1 cellular context compared by ENCODE assay signal in the genomic region with DNA sequence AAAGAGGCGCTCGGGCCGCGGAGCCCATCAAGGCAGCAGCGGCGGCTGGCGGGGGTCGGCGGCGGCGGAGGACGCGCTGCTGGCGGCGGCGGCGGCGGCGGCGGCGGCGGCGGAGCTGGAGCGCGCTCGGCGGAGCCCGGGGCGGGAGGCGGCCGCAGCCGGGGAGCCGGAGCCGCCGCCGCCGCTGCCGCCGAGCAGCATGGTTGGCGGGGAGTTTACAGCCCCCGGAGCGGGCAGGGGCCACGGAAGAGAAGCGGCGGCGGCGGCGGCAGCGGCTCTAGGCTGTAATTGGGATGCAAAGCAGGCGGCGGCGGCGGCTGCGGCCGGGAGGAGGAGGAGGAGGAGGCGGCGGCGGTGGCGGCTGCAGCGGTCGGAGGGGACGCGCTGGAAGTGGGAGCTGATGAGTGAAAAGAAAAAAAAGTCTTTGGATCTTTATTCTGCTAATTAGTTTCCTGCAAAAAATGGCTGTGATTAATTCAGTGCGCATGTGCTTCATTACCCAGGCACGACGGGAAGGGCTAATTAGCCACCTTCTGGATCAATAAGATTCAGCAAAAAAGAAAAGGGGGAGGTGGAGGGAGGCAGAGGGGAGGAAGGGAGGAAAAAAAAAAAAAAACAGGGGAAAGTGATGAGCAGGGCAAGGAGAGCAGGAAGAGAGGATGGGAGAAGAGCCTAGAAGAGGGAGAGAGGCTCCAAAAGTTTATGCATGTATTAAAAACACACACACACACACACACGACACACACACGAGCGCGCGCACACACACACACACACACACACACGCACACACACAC.
A peak's percentile ranks its signal among the peaks of the same experiment; 100 is the strongest.
TF ChIP-seq lines count a peak whose summit lies in the region.

No MANE protein-coding gene starts in this region.

TF ChIP-seq in HepG2, 621 proteins besides CTCF, POLR2A, EP300 and RAD21 (continued from another document and continues in another):
- TF ChIP-seq, protein P1, sequence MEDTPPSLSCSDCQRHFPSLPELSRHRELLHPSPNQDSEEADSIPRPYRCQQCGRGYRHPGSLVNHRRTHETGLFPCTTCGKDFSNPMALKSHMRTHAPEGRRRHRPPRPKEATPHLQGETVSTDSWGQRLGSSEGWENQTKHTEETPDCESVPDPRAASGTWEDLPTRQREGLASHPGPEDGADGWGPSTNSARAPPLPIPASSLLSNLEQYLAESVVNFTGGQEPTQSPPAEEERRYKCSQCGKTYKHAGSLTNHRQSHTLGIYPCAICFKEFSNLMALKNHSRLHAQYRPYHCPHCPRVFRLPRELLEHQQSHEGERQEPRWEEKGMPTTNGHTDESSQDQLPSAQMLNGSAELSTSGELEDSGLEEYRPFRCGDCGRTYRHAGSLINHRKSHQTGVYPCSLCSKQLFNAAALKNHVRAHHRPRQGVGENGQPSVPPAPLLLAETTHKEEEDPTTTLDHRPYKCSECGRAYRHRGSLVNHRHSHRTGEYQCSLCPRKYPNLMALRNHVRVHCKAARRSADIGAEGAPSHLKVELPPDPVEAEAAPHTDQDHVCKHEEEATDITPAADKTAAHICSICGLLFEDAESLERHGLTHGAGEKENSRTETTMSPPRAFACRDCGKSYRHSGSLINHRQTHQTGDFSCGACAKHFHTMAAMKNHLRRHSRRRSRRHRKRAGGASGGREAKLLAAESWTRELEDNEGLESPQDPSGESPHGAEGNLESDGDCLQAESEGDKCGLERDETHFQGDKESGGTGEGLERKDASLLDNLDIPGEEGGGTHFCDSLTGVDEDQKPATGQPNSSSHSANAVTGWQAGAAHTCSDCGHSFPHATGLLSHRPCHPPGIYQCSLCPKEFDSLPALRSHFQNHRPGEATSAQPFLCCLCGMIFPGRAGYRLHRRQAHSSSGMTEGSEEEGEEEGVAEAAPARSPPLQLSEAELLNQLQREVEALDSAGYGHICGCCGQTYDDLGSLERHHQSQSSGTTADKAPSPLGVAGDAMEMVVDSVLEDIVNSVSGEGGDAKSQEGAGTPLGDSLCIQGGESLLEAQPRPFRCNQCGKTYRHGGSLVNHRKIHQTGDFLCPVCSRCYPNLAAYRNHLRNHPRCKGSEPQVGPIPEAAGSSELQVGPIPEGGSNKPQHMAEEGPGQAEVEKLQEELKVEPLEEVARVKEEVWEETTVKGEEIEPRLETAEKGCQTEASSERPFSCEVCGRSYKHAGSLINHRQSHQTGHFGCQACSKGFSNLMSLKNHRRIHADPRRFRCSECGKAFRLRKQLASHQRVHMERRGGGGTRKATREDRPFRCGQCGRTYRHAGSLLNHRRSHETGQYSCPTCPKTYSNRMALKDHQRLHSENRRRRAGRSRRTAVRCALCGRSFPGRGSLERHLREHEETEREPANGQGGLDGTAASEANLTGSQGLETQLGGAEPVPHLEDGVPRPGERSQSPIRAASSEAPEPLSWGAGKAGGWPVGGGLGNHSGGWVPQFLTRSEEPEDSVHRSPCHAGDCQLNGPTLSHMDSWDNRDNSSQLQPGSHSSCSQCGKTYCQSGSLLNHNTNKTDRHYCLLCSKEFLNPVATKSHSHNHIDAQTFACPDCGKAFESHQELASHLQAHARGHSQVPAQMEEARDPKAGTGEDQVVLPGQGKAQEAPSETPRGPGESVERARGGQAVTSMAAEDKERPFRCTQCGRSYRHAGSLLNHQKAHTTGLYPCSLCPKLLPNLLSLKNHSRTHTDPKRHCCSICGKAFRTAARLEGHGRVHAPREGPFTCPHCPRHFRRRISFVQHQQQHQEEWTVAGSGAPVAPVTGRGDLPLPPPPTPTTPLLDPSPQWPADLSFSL (CRISPR knock-in tag; IDR thresholded peaks at IDR 0.05): peak; percentile 81
- no peak for TF ChIP-seq KDM5B (CRISPR knock-in tag; IDR thresholded peaks at IDR 0.05; ENCODE audit: borderline replicate concordance)
- TF ChIP-seq, protein P2, sequence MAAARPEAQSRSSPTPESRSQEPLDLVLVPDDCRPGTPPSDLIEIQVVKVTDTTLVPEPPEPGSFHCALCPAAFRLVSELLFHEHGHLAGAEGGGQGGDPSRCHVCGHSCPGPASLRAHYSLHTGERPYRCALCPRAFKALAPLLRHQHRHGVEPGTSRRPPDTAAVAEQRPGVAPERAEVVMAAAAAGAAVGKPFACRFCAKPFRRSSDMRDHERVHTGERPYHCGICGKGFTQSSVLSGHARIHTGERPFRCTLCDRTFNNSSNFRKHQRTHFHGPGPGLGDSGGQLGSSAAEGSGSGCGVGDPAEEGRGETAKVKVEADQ (CRISPR knock-in tag; IDR thresholded peaks at IDR 0.05; ENCODE audit: borderline replicate concordance): no peak; the same call in 1 of the 2 replicates
- TF ChIP-seq PHF20 (CRISPR knock-in tag; IDR thresholded peaks at IDR 0.05): no peak
- no peak for TF ChIP-seq EHMT2 (IDR thresholded peaks at IDR 0.05; ENCODE audit: borderline replicate concordance, low read depth, low read length)
- TF ChIP-seq, protein P3, sequence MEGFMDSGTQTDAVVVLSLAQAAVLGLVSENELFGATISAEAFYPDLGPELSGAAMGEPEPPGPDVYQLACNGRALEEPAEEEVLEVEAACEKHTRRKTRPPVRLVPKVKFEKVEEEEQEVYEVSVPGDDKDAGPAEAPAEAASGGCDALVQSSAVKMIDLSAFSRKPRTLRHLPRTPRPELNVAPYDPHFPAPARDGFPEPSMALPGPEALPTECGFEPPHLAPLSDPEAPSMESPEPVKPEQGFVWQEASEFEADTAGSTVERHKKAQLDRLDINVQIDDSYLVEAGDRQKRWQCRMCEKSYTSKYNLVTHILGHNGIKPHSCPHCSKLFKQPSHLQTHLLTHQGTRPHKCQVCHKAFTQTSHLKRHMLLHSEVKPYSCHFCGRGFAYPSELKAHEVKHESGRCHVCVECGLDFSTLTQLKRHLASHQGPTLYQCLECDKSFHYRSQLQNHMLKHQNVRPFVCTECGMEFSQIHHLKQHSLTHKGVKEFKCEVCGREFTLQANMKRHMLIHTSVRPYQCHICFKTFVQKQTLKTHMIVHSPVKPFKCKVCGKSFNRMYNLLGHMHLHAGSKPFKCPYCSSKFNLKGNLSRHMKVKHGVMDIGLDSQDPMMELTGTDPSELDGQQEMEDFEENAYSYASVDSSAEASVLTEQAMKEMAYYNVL (CRISPR knock-in tag; IDR thresholded peaks at IDR 0.05; ENCODE audit: borderline replicate concordance): peak; percentile 55; the same call in 1 of the 2 replicates
- TF ChIP-seq, protein P4, sequence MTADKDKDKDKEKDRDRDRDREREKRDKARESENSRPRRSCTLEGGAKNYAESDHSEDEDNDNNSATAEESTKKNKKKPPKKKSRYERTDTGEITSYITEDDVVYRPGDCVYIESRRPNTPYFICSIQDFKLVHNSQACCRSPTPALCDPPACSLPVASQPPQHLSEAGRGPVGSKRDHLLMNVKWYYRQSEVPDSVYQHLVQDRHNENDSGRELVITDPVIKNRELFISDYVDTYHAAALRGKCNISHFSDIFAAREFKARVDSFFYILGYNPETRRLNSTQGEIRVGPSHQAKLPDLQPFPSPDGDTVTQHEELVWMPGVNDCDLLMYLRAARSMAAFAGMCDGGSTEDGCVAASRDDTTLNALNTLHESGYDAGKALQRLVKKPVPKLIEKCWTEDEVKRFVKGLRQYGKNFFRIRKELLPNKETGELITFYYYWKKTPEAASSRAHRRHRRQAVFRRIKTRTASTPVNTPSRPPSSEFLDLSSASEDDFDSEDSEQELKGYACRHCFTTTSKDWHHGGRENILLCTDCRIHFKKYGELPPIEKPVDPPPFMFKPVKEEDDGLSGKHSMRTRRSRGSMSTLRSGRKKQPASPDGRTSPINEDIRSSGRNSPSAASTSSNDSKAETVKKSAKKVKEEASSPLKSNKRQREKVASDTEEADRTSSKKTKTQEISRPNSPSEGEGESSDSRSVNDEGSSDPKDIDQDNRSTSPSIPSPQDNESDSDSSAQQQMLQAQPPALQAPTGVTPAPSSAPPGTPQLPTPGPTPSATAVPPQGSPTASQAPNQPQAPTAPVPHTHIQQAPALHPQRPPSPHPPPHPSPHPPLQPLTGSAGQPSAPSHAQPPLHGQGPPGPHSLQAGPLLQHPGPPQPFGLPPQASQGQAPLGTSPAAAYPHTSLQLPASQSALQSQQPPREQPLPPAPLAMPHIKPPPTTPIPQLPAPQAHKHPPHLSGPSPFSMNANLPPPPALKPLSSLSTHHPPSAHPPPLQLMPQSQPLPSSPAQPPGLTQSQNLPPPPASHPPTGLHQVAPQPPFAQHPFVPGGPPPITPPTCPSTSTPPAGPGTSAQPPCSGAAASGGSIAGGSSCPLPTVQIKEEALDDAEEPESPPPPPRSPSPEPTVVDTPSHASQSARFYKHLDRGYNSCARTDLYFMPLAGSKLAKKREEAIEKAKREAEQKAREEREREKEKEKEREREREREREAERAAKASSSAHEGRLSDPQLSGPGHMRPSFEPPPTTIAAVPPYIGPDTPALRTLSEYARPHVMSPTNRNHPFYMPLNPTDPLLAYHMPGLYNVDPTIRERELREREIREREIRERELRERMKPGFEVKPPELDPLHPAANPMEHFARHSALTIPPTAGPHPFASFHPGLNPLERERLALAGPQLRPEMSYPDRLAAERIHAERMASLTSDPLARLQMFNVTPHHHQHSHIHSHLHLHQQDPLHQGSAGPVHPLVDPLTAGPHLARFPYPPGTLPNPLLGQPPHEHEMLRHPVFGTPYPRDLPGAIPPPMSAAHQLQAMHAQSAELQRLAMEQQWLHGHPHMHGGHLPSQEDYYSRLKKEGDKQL (CRISPR knock-in tag; IDR thresholded peaks at IDR 0.05; ENCODE audit: low read depth): no peak
- no peak for TF ChIP-seq ZNF777 (CRISPR knock-in tag; IDR thresholded peaks at IDR 0.05)
- TF ChIP-seq RBFOX2 (IDR thresholded peaks at IDR 0.05; ENCODE audit: low read depth, low read length): 0 out of 2 replicates have a peak, but pooled peaks have one; percentile 7
- no peak for TF ChIP-seq SRSF4 (IDR thresholded peaks at IDR 0.05; ENCODE audit: low read depth, low read length, poor library complexity, severe bottlenecking)
- TF ChIP-seq, protein P5, sequence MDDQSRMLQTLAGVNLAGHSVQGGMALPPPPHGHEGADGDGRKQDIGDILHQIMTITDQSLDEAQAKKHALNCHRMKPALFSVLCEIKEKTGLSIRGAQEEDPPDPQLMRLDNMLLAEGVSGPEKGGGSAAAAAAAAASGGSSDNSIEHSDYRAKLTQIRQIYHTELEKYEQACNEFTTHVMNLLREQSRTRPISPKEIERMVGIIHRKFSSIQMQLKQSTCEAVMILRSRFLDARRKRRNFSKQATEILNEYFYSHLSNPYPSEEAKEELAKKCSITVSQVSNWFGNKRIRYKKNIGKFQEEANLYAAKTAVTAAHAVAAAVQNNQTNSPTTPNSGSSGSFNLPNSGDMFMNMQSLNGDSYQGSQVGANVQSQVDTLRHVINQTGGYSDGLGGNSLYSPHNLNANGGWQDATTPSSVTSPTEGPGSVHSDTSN (CRISPR knock-in tag; IDR thresholded peaks at IDR 0.05; ENCODE audit: borderline replicate concordance): no peak
- TF ChIP-seq, protein P6, sequence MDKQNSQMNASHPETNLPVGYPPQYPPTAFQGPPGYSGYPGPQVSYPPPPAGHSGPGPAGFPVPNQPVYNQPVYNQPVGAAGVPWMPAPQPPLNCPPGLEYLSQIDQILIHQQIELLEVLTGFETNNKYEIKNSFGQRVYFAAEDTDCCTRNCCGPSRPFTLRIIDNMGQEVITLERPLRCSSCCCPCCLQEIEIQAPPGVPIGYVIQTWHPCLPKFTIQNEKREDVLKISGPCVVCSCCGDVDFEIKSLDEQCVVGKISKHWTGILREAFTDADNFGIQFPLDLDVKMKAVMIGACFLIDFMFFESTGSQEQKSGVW (CRISPR knock-in tag; IDR thresholded peaks at IDR 0.05; ENCODE audit: borderline replicate concordance): no peak
- TF ChIP-seq, protein P7, sequence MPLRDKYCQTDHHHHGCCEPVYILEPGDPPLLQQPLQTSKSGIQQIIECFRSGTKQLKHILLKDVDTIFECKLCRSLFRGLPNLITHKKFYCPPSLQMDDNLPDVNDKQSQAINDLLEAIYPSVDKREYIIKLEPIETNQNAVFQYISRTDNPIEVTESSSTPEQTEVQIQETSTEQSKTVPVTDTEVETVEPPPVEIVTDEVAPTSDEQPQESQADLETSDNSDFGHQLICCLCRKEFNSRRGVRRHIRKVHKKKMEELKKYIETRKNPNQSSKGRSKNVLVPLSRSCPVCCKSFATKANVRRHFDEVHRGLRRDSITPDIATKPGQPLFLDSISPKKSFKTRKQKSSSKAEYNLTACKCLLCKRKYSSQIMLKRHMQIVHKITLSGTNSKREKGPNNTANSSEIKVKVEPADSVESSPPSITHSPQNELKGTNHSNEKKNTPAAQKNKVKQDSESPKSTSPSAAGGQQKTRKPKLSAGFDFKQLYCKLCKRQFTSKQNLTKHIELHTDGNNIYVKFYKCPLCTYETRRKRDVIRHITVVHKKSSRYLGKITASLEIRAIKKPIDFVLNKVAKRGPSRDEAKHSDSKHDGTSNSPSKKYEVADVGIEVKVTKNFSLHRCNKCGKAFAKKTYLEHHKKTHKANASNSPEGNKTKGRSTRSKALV (CRISPR knock-in tag; IDR thresholded peaks at IDR 0.05): 0 out of 2 replicates have a peak, but pooled peaks have one; percentile 27
- TF ChIP-seq HNRNPLL (IDR thresholded peaks at IDR 0.05; ENCODE audit: low read depth, low read length, poor library complexity, severe bottlenecking): peak; percentile 9
- no peak for TF ChIP-seq ELF1 (CRISPR knock-in tag; IDR thresholded peaks at IDR 0.05)
- no peak for TF ChIP-seq RFX1 (IDR thresholded peaks at IDR 0.05)
- TF ChIP-seq ZNF430 (CRISPR knock-in tag; IDR thresholded peaks at IDR 0.05): no peak
- TF ChIP-seq HNRNPUL1 (IDR thresholded peaks at IDR 0.05; ENCODE audit: low read depth, low read length): no peak
- TF ChIP-seq, protein P8, sequence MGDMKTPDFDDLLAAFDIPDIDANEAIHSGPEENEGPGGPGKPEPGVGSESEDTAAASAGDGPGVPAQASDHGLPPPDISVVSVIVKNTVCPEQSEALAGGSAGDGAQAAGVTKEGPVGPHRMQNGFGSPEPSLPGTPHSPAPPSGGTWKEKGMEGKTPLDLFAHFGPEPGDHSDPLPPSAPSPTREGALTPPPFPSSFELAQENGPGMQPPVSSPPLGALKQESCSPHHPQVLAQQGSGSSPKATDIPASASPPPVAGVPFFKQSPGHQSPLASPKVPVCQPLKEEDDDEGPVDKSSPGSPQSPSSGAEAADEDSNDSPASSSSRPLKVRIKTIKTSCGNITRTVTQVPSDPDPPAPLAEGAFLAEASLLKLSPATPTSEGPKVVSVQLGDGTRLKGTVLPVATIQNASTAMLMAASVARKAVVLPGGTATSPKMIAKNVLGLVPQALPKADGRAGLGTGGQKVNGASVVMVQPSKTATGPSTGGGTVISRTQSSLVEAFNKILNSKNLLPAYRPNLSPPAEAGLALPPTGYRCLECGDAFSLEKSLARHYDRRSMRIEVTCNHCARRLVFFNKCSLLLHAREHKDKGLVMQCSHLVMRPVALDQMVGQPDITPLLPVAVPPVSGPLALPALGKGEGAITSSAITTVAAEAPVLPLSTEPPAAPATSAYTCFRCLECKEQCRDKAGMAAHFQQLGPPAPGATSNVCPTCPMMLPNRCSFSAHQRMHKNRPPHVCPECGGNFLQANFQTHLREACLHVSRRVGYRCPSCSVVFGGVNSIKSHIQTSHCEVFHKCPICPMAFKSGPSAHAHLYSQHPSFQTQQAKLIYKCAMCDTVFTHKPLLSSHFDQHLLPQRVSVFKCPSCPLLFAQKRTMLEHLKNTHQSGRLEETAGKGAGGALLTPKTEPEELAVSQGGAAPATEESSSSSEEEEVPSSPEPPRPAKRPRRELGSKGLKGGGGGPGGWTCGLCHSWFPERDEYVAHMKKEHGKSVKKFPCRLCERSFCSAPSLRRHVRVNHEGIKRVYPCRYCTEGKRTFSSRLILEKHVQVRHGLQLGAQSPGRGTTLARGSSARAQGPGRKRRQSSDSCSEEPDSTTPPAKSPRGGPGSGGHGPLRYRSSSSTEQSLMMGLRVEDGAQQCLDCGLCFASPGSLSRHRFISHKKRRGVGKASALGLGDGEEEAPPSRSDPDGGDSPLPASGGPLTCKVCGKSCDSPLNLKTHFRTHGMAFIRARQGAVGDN (CRISPR knock-in tag; IDR thresholded peaks at IDR 0.05): peak; percentile 54
- TF ChIP-seq ZNF501 (CRISPR knock-in tag; IDR thresholded peaks at IDR 0.05): 0 out of 2 replicates have a peak, but pooled peaks have one; percentile 18
- TF ChIP-seq DNMT3B (CRISPR knock-in tag; conservative IDR thresholded peaks at IDR 0.05): no peak
- no peak for TF ChIP-seq AGO1 (IDR thresholded peaks at IDR 0.05; ENCODE audit: low read depth, low read length, poor library complexity, severe bottlenecking)
- TF ChIP-seq EZH2 (conservative IDR thresholded peaks at IDR 0.05; ENCODE audit: low read depth, low read length): no peak
- TF ChIP-seq KLF9 (CRISPR knock-in tag; IDR thresholded peaks at IDR 0.05; ENCODE audit: low read depth): no peak
- TF ChIP-seq ZNF674 (CRISPR knock-in tag; IDR thresholded peaks at IDR 0.05; ENCODE audit: low read depth): no peak
